In genomic region chr16:89256651-89257254, GRCh38 we compare ENCODE assay signal across 8 cellular contexts. TPM values are rescaled to one million over a fixed set of nuclear protein-coding genes. Genes with fewer than 3 reads are reported as not detected.
DNase-seq lines count a peak whose midpoint lies in the region; ATAC-seq and TF ChIP-seq lines count a peak whose summit lies in the region.

No MANE protein-coding gene starts in this region.

- H3K4me1 ChIP-seq in CD8-positive, alpha-beta memory T cell (ENCODE audit: insufficient read depth, low read length), result peaks cover 7% of the 10 kb centered on the region
- H3K4me1 ChIP-seq in stomach, result peaks cover 13 to 23% (median 19%) of the 10 kb centered on the region in 4 donors

- H3K27me3 Mint-ChIP-seq in CD8-positive, alpha-beta memory T cell, result peaks cover 24 to 29% of the 10 kb centered on the region in 2 donors

- peaks cover 12 to 20% (median 18%) of the 10 kb centered on the region in 3 donors for H3K4me1 Mint-ChIP-seq in CD8-positive, alpha-beta memory T cell

- CTCF ChIA-PET in CD8-positive, alpha-beta memory T cell (lab: Charles Lee), result no interaction called here

- WGBS in stomach, 5 donors, result 5 to 14% (median 8%) methylated on average over 30 to 57 of the region's 57 CpGs

- H3K4me3 Mint-ChIP-seq in CD8-positive, alpha-beta memory T cell, result peak overlapping the region in 6 of 7 donors; percentile 15 to 85 (median 50)

- TF ChIP-seq EP300 in stomach (IDR thresholded peaks at IDR 0.05), result no peak

- no peaks in the 10 kb centered on the region for H3K9me3 Mint-ChIP-seq in CD8-positive, alpha-beta memory T cell

- ATAC-seq in HG02885 (IDR thresholded peaks at IDR 0.05; ENCODE audit: poor library complexity, unreplicated experiment), result no peak

- no peak for TF ChIP-seq CTCF in stomach (IDR thresholded peaks at IDR 0.05)

- peak; percentile 63 to 81 (median 66) for DNase-seq in CD8-positive, alpha-beta memory T cell
- DNase-seq in NCI-H2196 (lab: John Stamatoyannopoulos, UW; ENCODE audit: unreplicated experiment), result peak; percentile 51
- peak; percentile 63 for DNase-seq in activated T-helper 1 cell treated with Interleukin-2 at 50 U/mL for 16 hours (ENCODE audit: low read depth)
- peak; percentile 24 for DNase-seq in fibroblast of peridontal ligament (ENCODE audit: extremely low read depth)
- peak; percentile 28 for DNase-seq in occipital lobe (lab: John Stamatoyannopoulos, UW)
- DNase-seq in stomach, result peak; percentile 73
- DNase-seq in NCI-H1694 treated with DMSO at 0.1 percent for 48 hours (lab: John Stamatoyannopoulos, UW), result no peak

- H3K27ac ChIP-seq in CD8-positive, alpha-beta memory T cell (ENCODE audit: low read depth, low read length), result no peak overlapping the region
- peak overlapping the region in 3 of 5 donors; percentile 15 to 45 (median 37) for H3K27ac ChIP-seq in stomach

- H3K36me3 Mint-ChIP-seq in CD8-positive, alpha-beta memory T cell, result no peaks in the 10 kb centered on the region

- POLR2A ChIA-PET in CD8-positive, alpha-beta memory T cell (lab: Charles Lee), result no interaction called here

- H3K27me3 ChIP-seq in CD8-positive, alpha-beta memory T cell (ENCODE audit: insufficient read depth, low read length, poor library complexity, severe bottlenecking), result peaks cover 4% of the 10 kb centered on the region
- peaks cover 0 to 46% (median 9%) of the 10 kb centered on the region in 3 donors for H3K27me3 ChIP-seq in stomach

- intact Hi-C loops in stomach (cut with DNase I; ENCODE audit: low total_unique reads), result no loop called here

- no peaks in the 10 kb centered on the region for H3K36me3 ChIP-seq in CD8-positive, alpha-beta memory T cell (ENCODE audit: insufficient read depth, low read length)
- no peaks in the 10 kb centered on the region for H3K36me3 ChIP-seq in stomach

- H3K27ac Mint-ChIP-seq in CD8-positive, alpha-beta memory T cell, result peak overlapping the region in 4 of 8 donors; percentile 38 to 78 (median 46)

- no peak overlapping the region for H3K4me3 ChIP-seq in CD8-positive, alpha-beta memory T cell (ENCODE audit: low read length)
- peak overlapping the region; percentile 30 to 57 (median 33) for H3K4me3 ChIP-seq in stomach

- no peaks in the 10 kb centered on the region for H3K9me3 ChIP-seq in CD8-positive, alpha-beta memory T cell (ENCODE audit: low read length)
- H3K9me3 ChIP-seq in stomach, result peaks cover 0 to under 1% (median 0%) of the 10 kb centered on the region in 4 donors

- TF ChIP-seq POLR2A in stomach (IDR thresholded peaks at IDR 0.05), result no peak

RNA-seq across cellular contexts. Expression of gene ZNF778, which starts 39.2 kb away (rescaled TPM):
- total RNA-seq in CD8-positive, alpha-beta memory T cell, result 10 to 100 TPM; 11.4 to 13.5 TPM
- 4.1 TPM for polyA plus RNA-seq in CD8-positive, alpha-beta memory T cell
- total RNA-seq in occipital lobe, result 17.3 TPM
- 10 to 100 TPM in 1 of 5 donors, 1 to 10 TPM in 4; 4.1 to 11.7 (median 4.9) TPM for total RNA-seq in stomach
- polyA plus RNA-seq in stomach, result 1 to 10 TPM; 1.2 to 7.2 (median 1.5) TPM

RNA-seq across cellular contexts. Expression of gene SLC22A31, which starts 56.4 kb away (rescaled TPM):
- not detected for total RNA-seq in CD8-positive, alpha-beta memory T cell
- polyA plus RNA-seq in CD8-positive, alpha-beta memory T cell, result not detected
- total RNA-seq in occipital lobe (not detected), stomach (1 to 10 TPM in 1 of 5 donors, not detected in 4; 2.7 TPM)
- polyA plus RNA-seq in stomach, result 1 to 10 TPM; 1.4 to 6.4 (median 3.0) TPM
